ENCODE assay signal across 18 cellular contexts in the genomic region with DNA sequence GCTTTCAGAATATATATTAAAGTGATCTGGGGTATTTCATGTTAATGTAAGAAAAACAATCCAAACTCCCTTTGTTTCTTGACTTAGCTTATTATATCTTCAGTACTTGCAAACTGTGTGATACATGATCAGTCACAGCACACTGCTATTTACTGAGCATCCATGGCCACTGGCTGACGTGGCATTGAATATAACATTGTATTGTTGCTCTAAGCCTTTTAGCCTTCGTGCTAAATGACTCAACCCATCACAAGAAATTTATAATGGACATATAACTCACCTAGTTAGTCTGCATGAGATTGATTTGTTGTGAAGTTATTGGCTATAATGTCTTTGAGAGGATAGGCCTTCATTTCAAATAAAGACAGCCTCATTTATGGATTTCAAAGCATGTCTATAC.
A peak's percentile ranks its signal among the peaks of the same experiment; 100 is the strongest.
DNase-seq lines count a peak whose midpoint lies in the region; ATAC-seq, FAIRE-seq and TF ChIP-seq lines count a peak whose summit lies in the region.
"Had no signal": no experiment of that assay in that cellular context is flagged by ENCODE, and none has a peak within 500 bp of the region (broad histone marks: within the 10 kb centered on the region; RNA-seq: fewer than 3 reads in every experiment).

No MANE protein-coding gene starts in this region.

- H3K36me3 ChIP-seq in bronchial epithelial cell (ENCODE audit: control insufficient read depth, insufficient read depth, low read length): no peaks in the 10 kb centered on the region
- no peaks in the 10 kb centered on the region for H3K36me3 ChIP-seq in SJCRH30

- H3K4me3 ChIP-seq in bronchial epithelial cell (ENCODE audit: low read depth, low read length) (no peak overlapping the region), SJCRH30 (no peak overlapping the region)

- H3K27me3 ChIP-seq in bronchial epithelial cell (ENCODE audit: control insufficient read depth, insufficient read depth, low read length): no peaks in the 10 kb centered on the region
- no peaks in the 10 kb centered on the region for H3K27me3 ChIP-seq in SJCRH30

- no peak for TF ChIP-seq POLR2A in GM12891 (IDR thresholded peaks at IDR 0.05; ENCODE audit: low read depth, low read length)

- peak; percentile 38 for FAIRE-seq in GM12891 (lab: Jason Lieb, UNC)
- FAIRE-seq in bronchial epithelial cell (lab: Jason Lieb, UNC): no peak
- FAIRE-seq: GM18507 had no signal

- no peak for ATAC-seq in GM21786 (IDR thresholded peaks at IDR 0.05; ENCODE audit: unreplicated experiment)
- ATAC-seq: HCT116 had no signal

- no peak for TF ChIP-seq CTCF in bronchial epithelial cell (IDR thresholded peaks at IDR 0.05; ENCODE audit: insufficient read depth, low read length, severe bottlenecking)

- H3K4me1 ChIP-seq in SJCRH30: no peaks in the 10 kb centered on the region
- H3K4me1 ChIP-seq: Caco-2 had no signal

- no peak overlapping the region for H3K27ac ChIP-seq in SJCRH30
- H3K27ac ChIP-seq: HL-60 had no signal

- no peak for DNase-seq in GM12891 (ENCODE audit: insufficient read length, low spot score)
- peak; percentile 21 for DNase-seq in NCI-H460 (ENCODE audit: extremely low read depth, low read depth)
- DNase-seq in bronchial epithelial cell (ENCODE audit: low read depth): peak; percentile 0
- DNase-seq in iris pigment epithelial cell (ENCODE audit: low read depth): peak; percentile 28
- no peak for DNase-seq in NCI-H187 treated with DMSO at 0.1 percent for 48 hours (lab: John Stamatoyannopoulos, UW)
- DNase-seq in SJCRH30: no peak
- DNase-seq: AML-193, Caco-2, KG1, MM.1S, NCI-H1105, NCI-H1694 treated with DMSO at 0.1 percent for 48 hours, NCI-H2171, NCI-H510A had no signal

- H3K9me3 ChIP-seq in SJCRH30 (replicated peaks): no peaks in the 10 kb centered on the region
- H3K9me3 ChIP-seq: Caco-2 had no signal

TF ChIP-seq in GM12891, 5 proteins besides CTCF, POLR2A, EP300 and RAD21:
- TF ChIP-seq POLR2AphosphoS5 (IDR thresholded peaks at IDR 0.05; ENCODE audit: low read depth, low read length): no peak
- TF ChIP-seq POU2F2 (IDR thresholded peaks at IDR 0.05; ENCODE audit: low read depth, low read length): no peak
- TF ChIP-seq PAX5 (IDR thresholded peaks at IDR 0.05; ENCODE audit: insufficient read depth, low read length, severe bottlenecking): no peak
- TF ChIP-seq TAF1 (IDR thresholded peaks at IDR 0.05; ENCODE audit: low read depth, low read length): no peak
- TF ChIP-seq SPI1 (IDR thresholded peaks at IDR 0.05; ENCODE audit: low read depth, low read length): no peak

Comparison
In these comparisons a context has a peak if more than half of its experiments do, and no peak if none do; other contexts are left out.
1. DNase-seq: peak in NCI-H460 (single experiment), bronchial epithelial cell (single experiment) and iris pigment epithelial cell (single experiment); none in GM12891 (single experiment), NCI-H187 treated with DMSO at 0.1 percent for 48 hours (single experiment) and SJCRH30 (0 of 2).